ENCODE assay signal across 24 cellular contexts in genomic region chr15:71352765-71353164, GRCh38.
"Had no signal": no experiment of that assay in that cellular context is flagged by ENCODE, and none has a peak within 500 bp of the region (broad histone marks: within the 10 kb centered on the region; RNA-seq: fewer than 3 reads in every experiment).

No MANE protein-coding gene starts in this region.

- H3K27me3 ChIP-seq: esophagus squamous epithelium, testis, tibial artery had no signal

- ATAC-seq: left colon; natural killer cell treated with Interleukin-12 subunit alpha and Interleukin-12 subunit beta and Interleukin-15 and Interleukin-18, amount 100 ng/mL, for 72 hours; right cardiac atrium; stimulated activated memory B cell treated with anti-CD40 and anti-IgM and Interleukin-4, amounts not matched to agents 10 μg/mL and 1 μg/mL and 100 μg/mL, for 72 hours; stimulated activated naive CD8-positive, alpha-beta T cell treated with anti-CD3 and anti-CD28 coated beads, Interleukin-15, Interleukin-2, amounts not matched to agents 100 U/mL and 50 U/mL, for 24 hours had no signal

- H3K4me1 ChIP-seq: prostate gland had no signal

- DNase-seq: cerebellar nuclear complex; cortex of kidney; effector CD8-positive, alpha-beta T cell; endodermal cell; erythroblast; esophagus squamous epithelium; hypothalamus; immature natural killer cell; islet precursor cell; kidney glomerular epithelial cell; left colon; right cardiac atrium; spleen; stimulated activated CD4-positive, alpha-beta T cell treated with anti-CD3 and anti-CD28 coated beads, Interleukin-4, amount 100 ng/mL, for 4 hours; stimulated activated naive CD8-positive, alpha-beta T cell treated with anti-CD3 and anti-CD28 coated beads, Interleukin-15, Interleukin-2, amounts not matched to agents 100 U/mL and 50 U/mL, for 24 hours; substantia nigra; testis; tibial artery had no signal

- H3K9me3 ChIP-seq: esophagus squamous epithelium, neutrophil, prostate gland, spleen, testis, tibial artery had no signal

- H3K27ac ChIP-seq: neutrophil, prostate gland, skin epidermis, spleen, testis, tibial artery had no signal

- H3K4me3 ChIP-seq: esophagus squamous epithelium, lung, prostate gland, skin epidermis, spleen, testis, tibial artery had no signal

- H3K36me3 ChIP-seq: esophagus squamous epithelium, neutrophil, prostate gland, spleen, tibial artery had no signal
